Comparison of ENCODE assay signal across 23 cellular contexts in the genomic region with DNA sequence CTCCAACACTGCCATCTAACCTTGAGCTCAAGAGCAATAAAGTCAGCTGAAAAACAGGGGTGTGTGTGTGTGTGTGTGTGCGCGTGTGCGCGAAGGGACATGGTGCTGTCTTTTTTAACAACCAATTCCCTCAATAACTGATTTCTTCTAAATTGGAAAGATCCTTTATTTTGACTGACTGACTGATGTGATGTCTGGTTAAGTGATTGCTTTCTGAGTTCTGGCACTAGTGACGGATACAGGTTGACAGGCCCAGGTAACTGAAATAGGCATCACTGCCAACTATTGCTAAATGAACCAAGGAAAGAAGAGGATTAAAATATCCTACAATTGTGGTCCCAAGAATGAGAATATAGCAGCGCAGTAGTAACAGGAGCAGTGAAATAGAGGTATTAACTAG.
"Had no signal": no experiment of that assay in that cellular context is flagged by ENCODE, and none has a peak within 500 bp of the region (broad histone marks: within the 10 kb centered on the region; RNA-seq: fewer than 3 reads in every experiment).

No MANE protein-coding gene starts in this region.

- DNase-seq: KBM-7, MG63, NCI-H1092, NCI-H1105 treated with DMSO at 0.1 percent for 48 hours, NCI-H1417 treated with DMSO at 0.1 percent for 48 hours, NCI-H146, NCI-H1694 treated with DMSO at 0.1 percent for 48 hours, NCI-H1930, NCI-H2081, NCI-H2107, NCI-H345, NCI-H446 treated with DMSO at 0.1 percent for 48 hours, NCI-H524, NCI-H526 treated with DMSO at 0.1 percent for 48 hours, NCI-H748 treated with DMSO at 0.1 percent for 48 hours, Right ventricle myocardium superior, RPMI8226, SIG-M5 had no signal

- H3K4me3 ChIP-seq: MG63, SJSA1, SK-N-MC had no signal

- H3K4me1 ChIP-seq: SJSA1 had no signal

- H3K27me3 ChIP-seq: MG63, SJSA1 had no signal

- FAIRE-seq: HTR-8/SVneo, RCC 7860 had no signal

- H3K27ac ChIP-seq: HL-60, SJSA1, SK-N-MC had no signal

- H3K9me3 ChIP-seq: MG63, SJSA1 had no signal

- H3K36me3 ChIP-seq: MG63, SJSA1 had no signal
